In genomic region chr5:43150748-43151147, GRCh38 we compare ENCODE assay signal across 27 cellular contexts.
"Had no signal": no experiment of that assay in that cellular context is flagged by ENCODE, and none has a peak within 500 bp of the region (broad histone marks: within the 10 kb centered on the region; RNA-seq: fewer than 3 reads in every experiment).

No MANE protein-coding gene starts in this region.

- H3K4me3 ChIP-seq: coronary artery, esophagus squamous epithelium, left ventricle myocardium inferior, lower lobe of right lung, ovary, psoas muscle, right lobe of liver, thoracic aorta, transverse colon, upper lobe of right lung, uterus had no signal

- H3K27ac ChIP-seq: coronary artery, esophagus squamous epithelium, left ventricle myocardium inferior, lower lobe of right lung, ovary, psoas muscle, right lobe of liver, thoracic aorta, transverse colon, upper lobe of right lung, uterus had no signal

- H3K4me1 ChIP-seq: esophagus squamous epithelium, lower lobe of right lung, right lobe of liver, transverse colon, upper lobe of right lung, uterus had no signal

- H3K27me3 ChIP-seq: esophagus squamous epithelium, ovary, right lobe of liver, transverse colon, upper lobe of right lung, uterus had no signal

- H3K9me3 ChIP-seq: esophagus squamous epithelium, left ventricle myocardium inferior, lower lobe of right lung, ovary, psoas muscle, right lobe of liver, thoracic aorta, transverse colon, upper lobe of right lung, uterus had no signal

- H3K36me3 ChIP-seq: ovary, thoracic aorta, uterus had no signal

- DNase-seq: dermis blood vessel endothelial cell; effector memory CD8-positive, alpha-beta T cell; erythroblast; esophagus squamous epithelium; hypothalamus; immature natural killer cell; islet precursor cell; kidney glomerular epithelial cell; left colon; left ventricle myocardium inferior; lower lobe of right lung; naive thymus-derived CD8-positive, alpha-beta T cell; nephron progenitor cell; nucleus accumbens; ovary; posterior cingulate gyrus; psoas muscle; right lobe of liver; small intestine; stimulated activated CD4-positive, alpha-beta T cell treated with anti-CD3 and anti-CD28 coated beads, Interleukin-15, amount 100 ng/mL, for 24 hours; stimulated activated CD4-positive, alpha-beta T cell treated with anti-CD3 and anti-CD28 coated beads, Interleukin-2, amount 100 ng/mL, for 48 hours; stimulated activated naive B cell treated with anti-CD40 and anti-IgM and Interleukin-4, amounts not matched to agents 10 μg/mL and 1 μg/mL and 100 μg/mL, for 72 hours; transverse colon; upper lobe of right lung; uterus had no signal
